ENCODE assay signal across 4 cellular contexts in genomic region chr17:6492892-6493674, GRCh38.
TF ChIP-seq lines count a peak whose summit lies in the region.

No MANE protein-coding gene starts in this region.

TF ChIP-seq in A549, 52 proteins besides CTCF, POLR2A, EP300 and RAD21:
- TF ChIP-seq PBX3 (IDR thresholded peaks at IDR 0.05) = no peak
- no peak for TF ChIP-seq SREBF2 (IDR thresholded peaks at IDR 0.05)
- TF ChIP-seq ZSCAN20 (CRISPR knock-in tag; IDR thresholded peaks at IDR 0.05) = no peak
- TF ChIP-seq TFCP2L1 (CRISPR knock-in tag; IDR thresholded peaks at IDR 0.05) = no peak
- TF ChIP-seq SMC3 (IDR thresholded peaks at IDR 0.05) = no peak
- TF ChIP-seq RNF2 (IDR thresholded peaks at IDR 0.05; ENCODE audit: borderline replicate concordance, low read depth) = no peak
- TF ChIP-seq MAX (IDR thresholded peaks at IDR 0.05) = no peak
- no peak for TF ChIP-seq ELK1 (IDR thresholded peaks at IDR 0.05; ENCODE audit: low read depth, low read length)
- peak; percentile 98 for TF ChIP-seq USF2 (IDR thresholded peaks at IDR 0.05)

TF ChIP-seq in HEK293T, 16 proteins besides CTCF, POLR2A, EP300 and RAD21:
- TF ChIP-seq FOXM1 (IDR thresholded peaks at IDR 0.05; ENCODE audit: borderline replicate concordance) (no peak), L3MBTL2 (conservative IDR thresholded peaks at IDR 0.05) (peak; percentile 28; the same call in 1 of the 2 replicates), PKNOX1 (IDR thresholded peaks at IDR 0.05) (no peak), NFRKB (IDR thresholded peaks at IDR 0.05) (no peak), SUZ12 (IDR thresholded peaks at IDR 0.05) (no peak)

TF ChIP-seq in GM12878, 131 proteins besides CTCF, POLR2A, EP300 and RAD21:
- no peak for TF ChIP-seq DPF2 (IDR thresholded peaks at IDR 0.05)
- peak; percentile 72; the same call in 1 of the 2 replicates for TF ChIP-seq ATF3 (IDR thresholded peaks at IDR 0.05; ENCODE audit: borderline replicate concordance, extremely low read depth, low read depth, low read length)
- TF ChIP-seq USF2 (IDR thresholded peaks at IDR 0.05; ENCODE audit: borderline replicate concordance, low read depth, low read length) = peak; percentile 42; the same call in 1 of the 2 replicates
- TF ChIP-seq ZZZ3 (IDR thresholded peaks at IDR 0.05; ENCODE audit: control insufficient read depth, insufficient read length, low read depth) = no peak
- TF ChIP-seq RAD51 (IDR thresholded peaks at IDR 0.05) = peak; percentile 89
- TF ChIP-seq USF1 (IDR thresholded peaks at IDR 0.05; ENCODE audit: borderline replicate concordance, extremely low read length, insufficient read depth, low read depth, low read length) = peak; percentile 72
TF ChIP-seq in GM12878: peak in this region for 4.

TF ChIP-seq in HepG2, 621 proteins besides CTCF, POLR2A, EP300 and RAD21:
- TF ChIP-seq ZNF251 (CRISPR knock-in tag; IDR thresholded peaks at IDR 0.05) (no peak), USF2 (IDR thresholded peaks at IDR 0.05; ENCODE audit: low read depth, low read length) (peak; percentile 96), USF2 (CRISPR knock-in tag; IDR thresholded peaks at IDR 0.05; ENCODE audit: borderline replicate concordance) (peak; percentile 69; the same call in 1 of the 2 replicates), RAD51 (IDR thresholded peaks at IDR 0.05; ENCODE audit: borderline replicate concordance) (peak; percentile 94), SUZ12 (IDR thresholded peaks at IDR 0.05; ENCODE audit: low read depth, low read length) (no peak)
